10 cellular contexts compared by ENCODE assay signal in the genomic region with DNA sequence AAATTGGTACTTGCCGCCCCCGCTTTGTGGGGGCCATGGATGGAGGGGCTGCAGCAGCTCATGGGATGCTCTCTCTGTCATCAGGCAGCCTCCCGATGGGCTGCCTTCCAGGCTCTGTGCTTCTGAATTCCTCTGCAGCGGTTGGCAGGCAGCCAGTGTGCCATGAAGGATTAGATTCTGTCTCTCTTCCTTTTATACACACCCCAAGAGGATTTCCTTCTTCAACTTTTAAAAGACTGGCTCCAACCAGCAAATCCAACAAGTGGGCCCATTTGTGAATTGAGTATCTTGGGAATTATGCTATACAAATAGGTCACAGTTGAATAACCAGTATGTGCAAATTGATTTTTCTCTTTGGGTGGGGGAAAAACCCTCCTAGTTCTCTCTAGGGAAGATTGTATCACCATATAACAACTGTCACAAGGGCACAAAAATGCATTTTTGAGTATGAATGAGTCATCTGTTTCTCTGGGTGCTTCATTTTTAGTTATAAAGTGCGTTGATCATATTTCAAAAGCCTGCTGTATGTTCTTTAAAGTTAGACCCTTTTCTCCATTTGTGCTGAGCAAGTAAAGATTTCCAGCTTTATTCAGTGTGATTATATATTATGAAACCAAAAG.
DNase-seq lines count a peak whose midpoint lies in the region; ATAC-seq, FAIRE-seq and TF ChIP-seq lines count a peak whose summit lies in the region.
"Had no signal": no experiment of that assay in that cellular context is flagged by ENCODE, and none has a peak within 500 bp of the region (broad histone marks: within the 10 kb centered on the region; RNA-seq: fewer than 3 reads in every experiment).

No MANE protein-coding gene starts in this region.

- no peak overlapping the region for H3K14ac ChIP-seq in IMR-90 (replicated peaks; ENCODE audit: low read depth, low read length)

- H3K4me3 ChIP-seq in IMR-90 (ENCODE audit: insufficient read depth, low read depth, low read length) (no peak overlapping the region), K562 (no peak overlapping the region)

- no peak overlapping the region for H3K27ac ChIP-seq in IMR-90 (ENCODE audit: insufficient read depth, low read length)
- H3K27ac ChIP-seq in K562 (ENCODE audit: extremely low read depth, low read depth, low read length) = peak overlapping the region; percentile 62; the same call in 2 of the 3 replicates

- no peak overlapping the region for H2BK15ac ChIP-seq in IMR-90 (ENCODE audit: low read depth, low read length)

- H3K27me3 ChIP-seq in IMR-90 (ENCODE audit: control insufficient read depth, insufficient read depth, low read length) = no peaks in the 10 kb centered on the region
- no peaks in the 10 kb centered on the region for H3K27me3 ChIP-seq in K562 (ENCODE audit: control insufficient read depth in 2 of 2, insufficient read depth in 2 of 2, low read length in 2 of 2)

- H4K91ac ChIP-seq in IMR-90 (ENCODE audit: insufficient read depth, low read depth, low read length) = no peak overlapping the region

- peak overlapping the region; percentile 12; the same call in 1 of the 2 replicates for H2BK20ac ChIP-seq in IMR-90 (ENCODE audit: low read depth, low read length)

- no peak overlapping the region for H2AK5ac ChIP-seq in IMR-90 (ENCODE audit: low read depth, low read length)

- CTCF ChIA-PET in IMR-90 (lab: Yijun Ruan, JAX) (no interaction called here), K562 (lab: Yijun Ruan, JAX; ENCODE audit: low intra/inter-chr PET ratio) (no interaction called here)

- DNase-seq in AG20443 (ENCODE audit: low spot score) = peak; percentile 36
- DNase-seq in IMR-90 = peak; percentile 61
- peak in 1 of 4 experiments; percentile 55 for DNase-seq in K562 (ENCODE audit: extremely low read depth in 1 of 4, low spot score in 3 of 4)
- peak; percentile 54 for DNase-seq in left kidney (ENCODE audit: low read depth, low spot score)
- DNase-seq in COR-L47 (lab: John Stamatoyannopoulos, UW) = no peak
- DNase-seq in NCI-H748 treated with DMSO at 0.1 percent for 48 hours (lab: John Stamatoyannopoulos, UW) = no peak
- DNase-seq in germinal center (ENCODE audit: low spot score) = no peak
- DNase-seq in activated CD8-positive, alpha-beta memory T cell treated with anti-CD3 and anti-CD28 coated beads, Interleukin-2, amount 50 U/mL, for 48 hours = no peak
- DNase-seq: effector CD4-positive, alpha-beta T cell had no signal

- dilution Hi-C loops in IMR-90 (cut with HindIII; ENCODE audit: low sequenced_read_pairs, unreplicated experiment) = no loop called here

- TF ChIP-seq EP300 in K562 (IDR thresholded peaks at IDR 0.05; ENCODE audit: low read length) = no peak

- H4K8ac ChIP-seq in IMR-90 (ENCODE audit: low read depth in 2 of 2, low read length in 2 of 2) = no peak overlapping the region

- H3K4me1 ChIP-seq in IMR-90 (ENCODE audit: control insufficient read depth, insufficient read depth, low read length) (peaks cover 6% of the 10 kb centered on the region), K562 (replicated peaks in 1 of 2; ENCODE audit: control insufficient read depth in 2 of 2, insufficient read depth in 2 of 2, low read length in 2 of 2) (peaks cover 4 to 18% of the 10 kb centered on the region in 2 experiments; a peak in 3 of 5 replicates)

- H3K23ac ChIP-seq in IMR-90 (ENCODE audit: low read depth, low read length) = no peak overlapping the region

- peak overlapping the region; percentile 6 for H2AFZ ChIP-seq in IMR-90 (replicated peaks; ENCODE audit: low read length, poor library complexity)
- H2AFZ ChIP-seq in K562 (ENCODE audit: low read depth, low read length) = no peak overlapping the region; the same call in none of the 2 replicates

- no TSS peak for BruUV-seq in IMR-90 (replicated peaks; lab: Mats Ljungman, UMichigan)
- BruUV-seq in K562 (replicated peaks; lab: Mats Ljungman, UMichigan) = no TSS peak

- no peak for TF ChIP-seq RAD21 in IMR-90 (IDR thresholded peaks at IDR 0.05; ENCODE audit: low read length)
- TF ChIP-seq RAD21 in K562 (CRISPR knock-in tag; conservative IDR thresholded peaks at IDR 0.05 in 1 of 2, IDR thresholded peaks at IDR 0.05 in 1 of 2) = no peak

- H3K4me2 ChIP-seq in IMR-90 (ENCODE audit: low read depth, low read length) (no peak overlapping the region), K562 (ENCODE audit: insufficient read depth, low read length) (no peak overlapping the region)

- no peak for FAIRE-seq in K562 (lab: Jason Lieb, UNC)
- FAIRE-seq: D721Med had no signal

- H4K5ac ChIP-seq in IMR-90 (ENCODE audit: low read depth, low read length) = no peak overlapping the region

- no peak overlapping the region for H2BK5ac ChIP-seq in IMR-90 (ENCODE audit: low read depth, low read length, poor library complexity, severe bottlenecking)

- H3K9me1 ChIP-seq in IMR-90 (ENCODE audit: insufficient read depth, low read length) (0 out of 2 replicates have a peak, but pooled peaks cover 5% of the 10 kb centered on the region), K562 (ENCODE audit: control insufficient read depth, insufficient read depth, low read length) (no peaks in the 10 kb centered on the region)

- H2BK120ac ChIP-seq in IMR-90 (ENCODE audit: low read depth, low read length) = no peak overlapping the region

- H4K20me1 ChIP-seq in IMR-90 (ENCODE audit: insufficient read depth, low read length) = no peaks in the 10 kb centered on the region
- no peaks in the 10 kb centered on the region for H4K20me1 ChIP-seq in K562 (replicated peaks; ENCODE audit: control insufficient read depth, insufficient read depth, low read length)

- H2AK9ac ChIP-seq in IMR-90 (replicated peaks; ENCODE audit: low read depth, low read length, poor library complexity) = no peak overlapping the region

- H3K79me1 ChIP-seq in IMR-90 (ENCODE audit: low read depth in 1 of 2, low read length in 2 of 2) = no peaks in the 10 kb centered on the region

- no CpG with 5 or more reads among the region's 5 CpGs for WGBS in IMR-90 (ENCODE audit: extremely low coverage in 2 of 2, insufficient read length in 1 of 2), 2 experiments
- 34% methylated on average over 5 of the region's 5 CpGs for WGBS in K562 (ENCODE audit: insufficient coverage, low coverage, missing lambda C conversion rate)

- no peaks in the 10 kb centered on the region for H3K36me3 ChIP-seq in IMR-90 (ENCODE audit: control insufficient read depth, insufficient read depth, low read length)
- H3K36me3 ChIP-seq in K562 (ENCODE audit: control insufficient read depth, insufficient read depth, low read length) = no peaks in the 10 kb centered on the region

- peak overlapping the region; percentile 20; the same call in 1 of the 2 replicates for H3K4ac ChIP-seq in IMR-90 (ENCODE audit: low read depth, low read length)

- H3K79me2 ChIP-seq in K562 (ENCODE audit: control insufficient read depth, insufficient read depth, low read length) = no peaks in the 10 kb centered on the region

- ATAC-seq in IMR-90 (ENCODE audit: low read depth) = peak; percentile 38
- ATAC-seq in K562 = peak; percentile 28; the same call in 2 of the 3 replicates

- TF ChIP-seq POLR2A in IMR-90 (IDR thresholded peaks at IDR 0.05; ENCODE audit: low read depth, low read length) = no peak
- no peak for TF ChIP-seq POLR2A in K562 (conservative IDR thresholded peaks at IDR 0.05)

- H3K18ac ChIP-seq in IMR-90 (ENCODE audit: low read depth, low read length) = no peak overlapping the region

- TF ChIP-seq CTCF in IMR-90 (conservative IDR thresholded peaks at IDR 0.05; ENCODE audit: low read depth, low read length) = no peak
- no peak for TF ChIP-seq CTCF in K562 (IDR thresholded peaks at IDR 0.05 in 2 of 3, conservative IDR thresholded peaks at IDR 0.05 in 1 of 3; ENCODE audit: insufficient read depth in 2 of 3, low read depth in 1 of 3, low read length in 3 of 3)

- no peaks in the 10 kb centered on the region for H3K9me3 ChIP-seq in IMR-90 (ENCODE audit: control insufficient read depth, insufficient read depth, low read length)
- H3K9me3 ChIP-seq in K562 (replicated peaks; ENCODE audit: control insufficient read depth, insufficient read depth, low read depth, low read length) = 0 out of 2 replicates have a peak, but pooled peaks cover 3% of the 10 kb centered on the region

- H3K9ac ChIP-seq in IMR-90 (ENCODE audit: low read depth, low read length) (no peak overlapping the region), K562 (ENCODE audit: insufficient read depth in 1 of 2, low read depth in 2 of 2, low read length in 2 of 2) (no peak overlapping the region)

- in situ Hi-C loops in IMR-90 (cut with MboI; ENCODE audit: low sequenced_read_pairs) (no loop called here), K562 (cut with MboI) (no loop called here)

- POLR2A ChIA-PET in IMR-90 (lab: Charles Lee; ENCODE audit: unreplicated experiment) (no interaction called here), K562 (lab: Yijun Ruan, JAX) (no interaction called here)

- intact Hi-C loops in IMR-90 (cut with micrococcal nuclease) (no loop called here), K562 (cut with micrococcal nuclease) (no loop called here)

- H3K56ac ChIP-seq in IMR-90 (ENCODE audit: extremely low read depth, insufficient read depth, low read length) = no peak overlapping the region

TF ChIP-seq in IMR-90, 13 proteins besides CTCF, POLR2A, EP300 and RAD21 (continues in another document):
- no peak for TF ChIP-seq CHD1 (IDR thresholded peaks at IDR 0.05; ENCODE audit: low read depth, low read length)
- no peak for TF ChIP-seq FOS (IDR thresholded peaks at IDR 0.05; ENCODE audit: low read depth, low read length)
- no peak for TF ChIP-seq MAFK (IDR thresholded peaks at IDR 0.05; ENCODE audit: low read depth, low read length)
- no peak for TF ChIP-seq RFX5 (IDR thresholded peaks at IDR 0.05; ENCODE audit: low read depth, low read length)
- no peak for TF ChIP-seq MAZ (IDR thresholded peaks at IDR 0.05; ENCODE audit: borderline replicate concordance, low read depth, low read length)
- TF ChIP-seq MXI1 (IDR thresholded peaks at IDR 0.05; ENCODE audit: borderline replicate concordance, low read depth, low read length) = no peak
- TF ChIP-seq CEBPB (IDR thresholded peaks at IDR 0.05; ENCODE audit: low read depth, low read length) = no peak
- no peak for TF ChIP-seq NFE2L2 (IDR thresholded peaks at IDR 0.05; ENCODE audit: low read depth, low read length)
- no peak for TF ChIP-seq SMC3 (IDR thresholded peaks at IDR 0.05; ENCODE audit: low read depth, low read length)

TF ChIP-seq in K562, 482 proteins besides CTCF, POLR2A, EP300 and RAD21 (continues in another document):
- TF ChIP-seq ZNF134 (CRISPR knock-in tag; conservative IDR thresholded peaks at IDR 0.05) (no peak), KLF6 (CRISPR knock-in tag; IDR thresholded peaks at IDR 0.05; ENCODE audit: borderline replicate concordance) (no peak), PYGO2 (tag; IDR thresholded peaks at IDR 0.05) (no peak)

Comparison
In these comparisons a context has a peak if more than half of its experiments do, and no peak if none do; other contexts are left out.
1. DNase-seq: peak in AG20443 (single experiment), IMR-90 (single experiment) and left kidney (single experiment); none in COR-L47 (single experiment), NCI-H748 treated with DMSO at 0.1 percent for 48 hours (single experiment), germinal center (single experiment) and activated CD8-positive, alpha-beta memory T cell treated with anti-CD3 and anti-CD28 coated beads, Interleukin-2, amount 50 U/mL, for 48 hours (single experiment).